In genomic region chr20:31701591-31701990, GRCh38 we compare ENCODE assay signal across 3 cellular contexts.
TF ChIP-seq lines count a peak whose summit lies in the region.

No MANE protein-coding gene starts in this region.

TF ChIP-seq in A549, 52 proteins besides CTCF, POLR2A, EP300 and RAD21:
- TF ChIP-seq RARB (CRISPR knock-in tag; IDR thresholded peaks at IDR 0.05) (no peak), HES2 (IDR thresholded peaks at IDR 0.05) (no peak), BHLHE40 (IDR thresholded peaks at IDR 0.05; ENCODE audit: low read depth, low read length) (no peak), CHD4 (IDR thresholded peaks at IDR 0.05; ENCODE audit: borderline replicate concordance) (no peak), ATOH8 (CRISPR knock-in tag; IDR thresholded peaks at IDR 0.05; ENCODE audit: low read depth) (no peak), NR3C1 (IDR thresholded peaks at IDR 0.05) (no peak), RCOR1 (IDR thresholded peaks at IDR 0.05; ENCODE audit: low read depth, low read length) (no peak), CBX8 (IDR thresholded peaks at IDR 0.05) (no peak), NPAS2 (CRISPR knock-in tag; IDR thresholded peaks at IDR 0.05; ENCODE audit: borderline replicate concordance) (no peak), BCL3 (IDR thresholded peaks at IDR 0.05) (no peak), TFCP2L1 (CRISPR knock-in tag; IDR thresholded peaks at IDR 0.05) (no peak), SMC3 (IDR thresholded peaks at IDR 0.05) (no peak), CBX2 (IDR thresholded peaks at IDR 0.05; ENCODE audit: borderline replicate concordance, low read depth) (no peak), FOSL2 (IDR thresholded peaks at IDR 0.05) (no peak), FOSL2 (CRISPR knock-in tag; IDR thresholded peaks at IDR 0.05) (no peak), HDAC2 (IDR thresholded peaks at IDR 0.05) (no peak), HMGXB4 (CRISPR knock-in tag; IDR thresholded peaks at IDR 0.05; ENCODE audit: borderline replicate concordance) (no peak), ZFP36 (IDR thresholded peaks at IDR 0.05; ENCODE audit: borderline replicate concordance, partially characterized antibody) (no peak), JUNB (IDR thresholded peaks at IDR 0.05) (no peak), HEYL (CRISPR knock-in tag; IDR thresholded peaks at IDR 0.05) (no peak), FOSB (CRISPR knock-in tag; IDR thresholded peaks at IDR 0.05) (no peak)
TF ChIP-seq in A549: peak in this region for 0.

TF ChIP-seq in IMR-90, 13 proteins besides CTCF, POLR2A, EP300 and RAD21:
- TF ChIP-seq MXI1 (IDR thresholded peaks at IDR 0.05; ENCODE audit: borderline replicate concordance, low read depth, low read length) (no peak), CHD1 (IDR thresholded peaks at IDR 0.05; ENCODE audit: low read depth, low read length) (no peak), ELK1 (IDR thresholded peaks at IDR 0.05; ENCODE audit: borderline replicate concordance, low read depth, low read length) (no peak), CEBPB (IDR thresholded peaks at IDR 0.05; ENCODE audit: low read depth, low read length) (no peak), MAZ (IDR thresholded peaks at IDR 0.05; ENCODE audit: borderline replicate concordance, low read depth, low read length) (no peak), BHLHE40 (IDR thresholded peaks at IDR 0.05; ENCODE audit: low read depth, low read length) (no peak), NFE2L2 (IDR thresholded peaks at IDR 0.05; ENCODE audit: low read depth, low read length) (no peak), FOS (IDR thresholded peaks at IDR 0.05; ENCODE audit: low read depth, low read length) (no peak), SMC3 (IDR thresholded peaks at IDR 0.05; ENCODE audit: low read depth, low read length) (no peak), RFX5 (IDR thresholded peaks at IDR 0.05; ENCODE audit: low read depth, low read length) (no peak), MAFK (IDR thresholded peaks at IDR 0.05; ENCODE audit: low read depth, low read length) (no peak), RCOR1 (IDR thresholded peaks at IDR 0.05; ENCODE audit: insufficient replicate concordance, low read length) (no peak)

TF ChIP-seq in K562, 482 proteins besides CTCF, POLR2A, EP300 and RAD21:
- no peak for TF ChIP-seq E2F6 (IDR thresholded peaks at IDR 0.05; ENCODE audit: borderline replicate concordance in 1 of 2, extremely low read depth in 1 of 2, insufficient read depth in 1 of 2, insufficient read length in 1 of 2, low read depth in 1 of 2, low read length in 1 of 2, poor library complexity in 1 of 2, severe bottlenecking in 1 of 2)
- TF ChIP-seq CREB3L1 (IDR thresholded peaks at IDR 0.05; ENCODE audit: borderline replicate concordance, low read depth): no peak
- no peak for TF ChIP-seq SP2 (IDR thresholded peaks at IDR 0.05; ENCODE audit: extremely low read depth, low read depth, low read length, poor library complexity, severe bottlenecking)
- no peak for TF ChIP-seq ARNT (IDR thresholded peaks at IDR 0.05)
- TF ChIP-seq MED1 (CRISPR knock-in tag; IDR thresholded peaks at IDR 0.05; ENCODE audit: borderline replicate concordance): no peak
- TF ChIP-seq ZC3H4 (CRISPR knock-in tag; IDR thresholded peaks at IDR 0.05; ENCODE audit: borderline replicate concordance): no peak
- TF ChIP-seq ZFP30 (CRISPR knock-in tag; IDR thresholded peaks at IDR 0.05; ENCODE audit: borderline replicate concordance): no peak
- TF ChIP-seq SMAD1 (IDR thresholded peaks at IDR 0.05; ENCODE audit: low read depth, low read length, partially characterized antibody): no peak
- no peak for TF ChIP-seq GTF2E2 (tag; IDR thresholded peaks at IDR 0.05)
- no peak for TF ChIP-seq HES1 (IDR thresholded peaks at IDR 0.05; ENCODE audit: low read depth)
- no peak for TF ChIP-seq NR2C2 (CRISPR knock-in tag; IDR thresholded peaks at IDR 0.05)
- no peak for TF ChIP-seq NR2C2 (tag; IDR thresholded peaks at IDR 0.05)
- no peak for TF ChIP-seq CEBPG (CRISPR knock-in tag; IDR thresholded peaks at IDR 0.05)
- no peak for TF ChIP-seq CEBPG (tag; conservative IDR thresholded peaks at IDR 0.05 in 1 of 2, IDR thresholded peaks at IDR 0.05 in 1 of 2)
- TF ChIP-seq ZNF551 (CRISPR knock-in tag; IDR thresholded peaks at IDR 0.05): no peak
- no peak for TF ChIP-seq GATA2 (CRISPR knock-in tag; IDR thresholded peaks at IDR 0.05)
- no peak for TF ChIP-seq MLLT1 (IDR thresholded peaks at IDR 0.05)
- TF ChIP-seq NRF1 (conservative IDR thresholded peaks at IDR 0.05 in 1 of 2, IDR thresholded peaks at IDR 0.05 in 1 of 2): no peak
- no peak for TF ChIP-seq ZNF143 (CRISPR knock-in tag; IDR thresholded peaks at IDR 0.05)
- no peak for TF ChIP-seq TRIM28 (IDR thresholded peaks at IDR 0.05)
